Comparison of ENCODE assay signal across 8 cellular contexts in the genomic region with DNA sequence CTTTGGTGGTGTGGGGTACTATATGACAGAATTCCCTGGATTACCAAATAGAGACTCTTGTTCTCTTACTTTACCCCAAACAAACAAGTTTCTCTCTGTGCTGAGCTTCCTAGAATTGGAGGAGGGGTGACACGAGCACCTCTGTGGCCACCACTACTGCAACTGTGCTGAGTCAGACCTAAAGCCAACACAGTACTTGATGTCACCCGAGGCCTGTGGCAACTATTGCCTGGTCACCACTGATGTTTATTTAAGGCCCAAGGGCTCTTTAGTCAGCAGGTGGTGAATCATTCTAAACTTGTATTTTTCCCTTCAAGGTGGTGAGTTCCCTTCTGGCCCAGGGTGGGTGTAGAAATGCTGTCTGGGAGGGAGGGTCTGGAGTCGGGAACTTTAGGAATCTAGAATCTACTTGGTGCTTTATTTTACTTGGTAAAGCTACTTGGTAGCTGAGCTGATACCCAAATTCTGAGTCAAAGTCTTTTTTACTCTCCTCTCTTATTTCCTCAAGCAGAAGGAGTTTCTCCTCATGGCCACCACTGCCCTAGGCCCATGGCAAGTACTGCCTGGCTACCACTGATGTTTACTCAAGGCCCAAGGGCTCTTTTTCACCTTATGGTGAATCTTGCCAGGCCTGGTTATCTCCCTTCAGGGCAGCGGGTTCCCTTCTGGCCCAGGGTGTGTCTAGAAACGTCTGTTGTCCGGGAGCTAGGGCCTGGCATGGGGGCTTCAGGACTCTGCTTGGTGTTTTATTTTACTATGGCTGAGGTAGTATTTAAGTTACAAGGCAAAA. TPM values are rescaled to one million over a fixed set of nuclear protein-coding genes. Genes with fewer than 3 reads are reported as not detected.
A peak's percentile ranks its signal among the peaks of the same experiment; 100 is the strongest.
DNase-seq lines count a peak whose midpoint lies in the region; ATAC-seq and TF ChIP-seq lines count a peak whose summit lies in the region.

No MANE protein-coding gene starts in this region.

- in situ Hi-C loops in GM13977 (cut with MboI; ENCODE audit: low pct_unique_long_range_greater_than_20kb, low sequenced_read_pairs, unreplicated experiment): no loop called here

- ATAC-seq in HG03196 (IDR thresholded peaks at IDR 0.05; ENCODE audit: unreplicated experiment) (peak; percentile 83), mucosa of descending colon (peak; percentile 95)

- TF ChIP-seq CTCF in GM13977 (IDR thresholded peaks at IDR 0.05; ENCODE audit: extremely low read depth, insufficient read depth, missing control alignments): no peak
- no peak for TF ChIP-seq CTCF in mucosa of descending colon (IDR thresholded peaks at IDR 0.05)

- no peaks in the 10 kb centered on the region for H3K36me3 ChIP-seq in mucosa of descending colon (ENCODE audit: low read depth)

- DNase-seq in GM13977 (ENCODE audit: low spot score) (peak; percentile 12), astrocyte of the hippocampus (ENCODE audit: low read depth, low spot score) (peak; percentile 82), mucosa of descending colon (peak in 1 of 3 donors; percentile 17), NCI-H146 treated with DMSO at 0.1 percent for 48 hours (lab: John Stamatoyannopoulos, UW; ENCODE audit: unreplicated experiment) (no peak), activated gamma-delta T cell treated with Interleukin-2 at 50 U/mL for 16 hours (no peak), NCI-H187 (lab: John Stamatoyannopoulos, UW) (no peak), GF-D8 (lab: John Stamatoyannopoulos, UW) (no peak)

- H3K4me3 ChIP-seq in mucosa of descending colon: no peak overlapping the region

- no peaks in the 10 kb centered on the region for H3K9me3 ChIP-seq in mucosa of descending colon

- intact Hi-C loops in mucosa of descending colon (cut with DNase I, micrococcal nuclease): no loop called here

- peaks cover 9% of the 10 kb centered on the region for H3K4me1 ChIP-seq in mucosa of descending colon (ENCODE audit: low read depth)

RNA-seq across cellular contexts. Expression of gene LURAP1L, which starts 9.8 kb away (rescaled TPM):
- 10 to 100 TPM; 22.3 to 31.8 (median 31.0) TPM for total RNA-seq in mucosa of descending colon

Comparison
In these comparisons a context has a peak if more than half of its experiments do, and no peak if none do; other contexts are left out.
1. DNase-seq: peak in GM13977 (single experiment) and astrocyte of the hippocampus (single experiment); none in NCI-H146 treated with DMSO at 0.1 percent for 48 hours (single experiment), activated gamma-delta T cell treated with Interleukin-2 at 50 U/mL for 16 hours (single experiment), NCI-H187 (0 of 2) and GF-D8 (single experiment).